In the genomic region with DNA sequence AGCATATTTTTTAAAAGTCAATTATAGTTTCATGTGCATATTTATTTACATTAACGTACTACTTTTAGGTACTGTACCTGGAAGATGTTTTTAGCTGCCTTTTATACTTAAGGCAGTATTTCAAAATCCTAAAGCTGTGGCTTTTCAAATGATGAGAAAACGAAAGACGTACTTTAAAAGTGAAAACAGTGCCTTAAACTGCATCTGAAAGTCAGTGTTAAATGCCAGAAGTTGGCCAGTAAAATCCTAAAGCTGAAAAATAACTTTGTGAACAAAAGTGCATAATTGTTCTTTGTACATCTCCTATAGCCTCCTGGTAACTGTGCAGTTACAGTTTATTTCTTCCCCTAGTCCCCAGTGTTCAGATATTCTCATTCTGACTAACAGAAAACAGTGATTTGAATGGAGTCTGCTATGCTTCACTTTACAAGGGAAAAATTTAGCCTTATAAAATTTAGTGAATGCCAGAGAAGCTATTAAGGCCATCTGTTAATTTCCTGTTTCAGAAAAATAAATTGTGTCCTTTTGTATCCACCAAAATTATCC, we compare ENCODE assay signal across 16 cellular contexts. TPM values are rescaled to one million over a fixed set of nuclear protein-coding genes. Genes with fewer than 3 reads are reported as not detected.
DNase-seq lines count a peak whose midpoint lies in the region; ATAC-seq, FAIRE-seq and TF ChIP-seq lines count a peak whose summit lies in the region.
"Had no signal": no experiment of that assay in that cellular context is flagged by ENCODE, and none has a peak within 500 bp of the region (broad histone marks: within the 10 kb centered on the region; RNA-seq: fewer than 3 reads in every experiment).

No MANE protein-coding gene starts in this region.

- H3K9me3 Mint-ChIP-seq in activated B cell treated with CpG ODN at 0.5 μM for 24 hours = no peaks in the 10 kb centered on the region
- H3K9me3 Mint-ChIP-seq: stimulated activated naive B cell treated with anti-CD40 and anti-IgM and Interleukin-4, amounts not matched to agents 10 μg/mL and 1 μg/mL and 100 μg/mL, for 72 hours had no signal

- FAIRE-seq in GM18507 (lab: Jason Lieb, UNC) = peak; percentile 63
- no peak for FAIRE-seq in RCC 7860 (lab: Jason Lieb, UNC)

- H3K79me1 ChIP-seq in mesenchymal stem cell (replicated peaks; ENCODE audit: low read length, poor library complexity, severe bottlenecking) = no peaks in the 10 kb centered on the region

- H3K9ac ChIP-seq in mesenchymal stem cell (ENCODE audit: low read length) = peak overlapping the region; percentile 88

- intact Hi-C loops in activated B cell treated with CpG ODN at 0.5 μM for 24 hours (cut with micrococcal nuclease) = loop anchor here (2.0 kb wide), 1 partner anchor 13 kb away; no protein-coding TSS in a partner anchor

- no peak overlapping the region for H2BK120ac ChIP-seq in mesenchymal stem cell (ENCODE audit: low read depth, low read length)

- no peaks in the 10 kb centered on the region for H3K27me3 ChIP-seq in mesenchymal stem cell (ENCODE audit: control insufficient read depth in 1 of 2, insufficient read depth in 1 of 2, low read length in 2 of 2)
- H3K27me3 ChIP-seq: Peyer's patch had no signal

- no peak overlapping the region for H4K91ac ChIP-seq in mesenchymal stem cell (ENCODE audit: low read length)

- WGBS in mesenchymal stem cell = 93% methylated on average over 2 of the region's 3 CpGs

- no peaks in the 10 kb centered on the region for H3K9me3 ChIP-seq in mesenchymal stem cell (ENCODE audit: control insufficient read depth, low read length)
- H3K9me3 ChIP-seq: Peyer's patch had no signal

- no peak overlapping the region for H2BK15ac ChIP-seq in mesenchymal stem cell (ENCODE audit: low read depth, poor library complexity, severe bottlenecking)

- CTCF ChIA-PET in activated B cell treated with CpG ODN at 0.5 μM for 24 hours (lab: Charles Lee) = interaction anchor here (1.2 to 1.4 kb wide), 2 partner anchors 58 to 210 kb away, joined by 3 to 5 read pairs; no protein-coding TSS in a partner anchor

- H2AK5ac ChIP-seq in mesenchymal stem cell (ENCODE audit: low read length, severe bottlenecking) = no peak overlapping the region

- H3K4me1 ChIP-seq in mesenchymal stem cell (ENCODE audit: control insufficient read depth, insufficient read depth, low read depth, low read length) = peaks cover 3% of the 10 kb centered on the region

- DNase-seq in GM18507 (ENCODE audit: extremely low spot score, insufficient read length, low read depth) = no peak
- DNase-seq in activated B cell treated with CpG ODN at 0.5 μM for 24 hours = no peak
- DNase-seq in mesenchymal stem cell = no peak
- DNase-seq in omental fat pad (ENCODE audit: low spot score) = no peak
- DNase-seq in RCC 7860 (ENCODE audit: low spot score) = no peak
- DNase-seq: activated effector memory CD4-positive, alpha-beta T cell treated with anti-CD3 and anti-CD28 coated beads, Interleukin-2, amount 50 U/mL, for 16 hours; cortex of kidney; DMS79 treated with DMSO at 0.1 percent for 48 hours; IMR-90; NCI-H2029; occipital lobe; Peyer's patch; stimulated activated naive B cell treated with anti-CD40 and anti-IgM and Interleukin-4, amounts not matched to agents 10 μg/mL and 1 μg/mL and 100 μg/mL, for 72 hours had no signal

- no peak overlapping the region for H4K8ac ChIP-seq in mesenchymal stem cell (ENCODE audit: low read length)

- ATAC-seq in HG02759 (IDR thresholded peaks at IDR 0.05; ENCODE audit: unreplicated experiment) (peak; percentile 46), activated B cell treated with CpG ODN at 0.5 μM for 24 hours (ENCODE audit: low read depth) (peak; percentile 14), omental fat pad (ENCODE audit: low FRiP score) (no peak), HG03039 (IDR thresholded peaks at IDR 0.05; ENCODE audit: unreplicated experiment) (no peak)
- ATAC-seq: left lobe of liver; stimulated activated naive B cell treated with anti-CD40 and anti-IgM and Interleukin-4, amounts not matched to agents 10 μg/mL and 1 μg/mL and 100 μg/mL, for 72 hours had no signal

- no peak overlapping the region for H2BK12ac ChIP-seq in mesenchymal stem cell (ENCODE audit: low read length in 2 of 2)

- no peak overlapping the region for H3K18ac ChIP-seq in mesenchymal stem cell (ENCODE audit: low read depth in 1 of 2, low read length in 2 of 2)

- peak overlapping the region in 1 of 2 experiments; percentile 71 for H3K4me3 ChIP-seq in mesenchymal stem cell (ENCODE audit: insufficient read depth in 1 of 2, low read depth in 1 of 2, low read length in 2 of 2)
- H3K4me3 ChIP-seq: Peyer's patch had no signal

- peaks cover 0 to 5% of the 10 kb centered on the region in 2 experiments for H3K36me3 ChIP-seq in mesenchymal stem cell (ENCODE audit: control insufficient read depth in 1 of 2, insufficient read depth in 2 of 2, low read depth in 1 of 2, low read length in 2 of 2)

- peaks cover 57% of the 10 kb centered on the region for H3K4me1 Mint-ChIP-seq in activated B cell treated with CpG ODN at 0.5 μM for 24 hours

- H3K36me3 Mint-ChIP-seq in activated B cell treated with CpG ODN at 0.5 μM for 24 hours (ENCODE audit: low read depth) = peaks cover 32% of the 10 kb centered on the region

- no peak for TF ChIP-seq CTCF in activated B cell treated with CpG ODN at 0.5 μM for 24 hours (IDR thresholded peaks at IDR 0.05)
- no peak for TF ChIP-seq CTCF in omental fat pad (IDR thresholded peaks at IDR 0.05)

- H2AFZ ChIP-seq in mesenchymal stem cell (ENCODE audit: low read depth, low read length) = no peak overlapping the region

- H3K4me2 ChIP-seq in mesenchymal stem cell (ENCODE audit: low read length, poor library complexity, severe bottlenecking) = no peak overlapping the region

- no peak overlapping the region for H2BK5ac ChIP-seq in mesenchymal stem cell (ENCODE audit: low read depth, low read length, poor library complexity, severe bottlenecking)

- H3K27ac Mint-ChIP-seq in activated B cell treated with CpG ODN at 0.5 μM for 24 hours = no peak overlapping the region
- H3K27ac Mint-ChIP-seq: stimulated activated naive B cell treated with anti-CD40 and anti-IgM and Interleukin-4, amounts not matched to agents 10 μg/mL and 1 μg/mL and 100 μg/mL, for 72 hours had no signal

- H3K27ac ChIP-seq in mesenchymal stem cell (ENCODE audit: low read length, poor library complexity, severe bottlenecking) = no peak overlapping the region
- H3K27ac ChIP-seq: Peyer's patch had no signal

- no peak overlapping the region for H3K23ac ChIP-seq in mesenchymal stem cell (ENCODE audit: low read length in 2 of 2)

- POLR2A ChIA-PET in activated B cell treated with CpG ODN at 0.5 μM for 24 hours (lab: Charles Lee) = interaction anchor here (1.3 kb wide), 1 partner anchor 36 kb away, joined by 3 read pairs; no protein-coding TSS in a partner anchor

- peak overlapping the region; percentile 35 for H3K4me3 Mint-ChIP-seq in activated B cell treated with CpG ODN at 0.5 μM for 24 hours
- H3K4me3 Mint-ChIP-seq: stimulated activated naive B cell treated with anti-CD40 and anti-IgM and Interleukin-4, amounts not matched to agents 10 μg/mL and 1 μg/mL and 100 μg/mL, for 72 hours had no signal

- H3K4ac ChIP-seq in mesenchymal stem cell (ENCODE audit: low read depth in 1 of 2, low read length in 2 of 2) = no peak overlapping the region

- no peaks in the 10 kb centered on the region for H3K27me3 Mint-ChIP-seq in activated B cell treated with CpG ODN at 0.5 μM for 24 hours
- H3K27me3 Mint-ChIP-seq: stimulated activated naive B cell treated with anti-CD40 and anti-IgM and Interleukin-4, amounts not matched to agents 10 μg/mL and 1 μg/mL and 100 μg/mL, for 72 hours had no signal

- H3K14ac ChIP-seq in mesenchymal stem cell (ENCODE audit: low read length in 2 of 2) = no peak overlapping the region

RNA-seq across cellular contexts. Expression of gene EED, which starts 6.8 kb away (rescaled TPM):
- total RNA-seq in activated B cell treated with CpG ODN at 0.5 μM for 24 hours = 55.2 and 63.7 TPM in 2 replicates
- 7.9 TPM for polyA plus RNA-seq in mesenchymal stem cell (2013, experiment 1 of 2)
- 7.9 TPM for polyA plus RNA-seq in mesenchymal stem cell (2013, experiment 2 of 2)
- 10 to 100 TPM; 13.2 to 29.6 (median 18.9) TPM for total RNA-seq in omental fat pad

RNA-seq across cellular contexts. Expression of gene HIKESHI, which starts 50.7 kb away (rescaled TPM):
- total RNA-seq in activated B cell treated with CpG ODN at 0.5 μM for 24 hours (33.8 and 35.6 TPM in 2 replicates), omental fat pad (10 to 100 TPM; 19.6 to 38.2 (median 33.9) TPM)
- 79.9 TPM for polyA plus RNA-seq in mesenchymal stem cell (2013, experiment 1 of 2)
- polyA plus RNA-seq in mesenchymal stem cell (2013, experiment 2 of 2) = 90.6 TPM

Comparison
In these comparisons a context has a peak if more than half of its experiments do, and no peak if none do; other contexts are left out.
1. ATAC-seq: peak in HG02759 (single experiment) and activated B cell treated with CpG ODN at 0.5 μM for 24 hours (single experiment); none in omental fat pad (single experiment) and HG03039 (single experiment).